ENCODE assay signal across 1 cellular context in genomic region chr7:151057038-151057736, GRCh38.
A peak's percentile ranks its signal among the peaks of the same experiment; 100 is the strongest.
TF ChIP-seq lines count a peak whose summit lies in the region.

No MANE protein-coding gene starts in this region.

TF ChIP-seq in HepG2, 621 proteins besides CTCF, POLR2A, EP300 and RAD21 (continued from another document):
- TF ChIP-seq MEF2D (CRISPR knock-in tag; IDR thresholded peaks at IDR 0.05) (0 out of 2 replicates have a peak, but pooled peaks have one; percentile 5), HMGXB4 (CRISPR knock-in tag; IDR thresholded peaks at IDR 0.05; ENCODE audit: borderline replicate concordance in 1 of 2, low read depth in 1 of 2) (0 out of 4 replicates have a peak, but pooled peaks of 1 of the 2 experiments have one; percentile 14), ZNF770 (CRISPR knock-in tag; IDR thresholded peaks at IDR 0.05) (no peak), SMAD1 (CRISPR knock-in tag; IDR thresholded peaks at IDR 0.05; ENCODE audit: borderline replicate concordance, low read depth) (0 out of 2 replicates have a peak, but pooled peaks have one; percentile 13), ZNF501 (CRISPR knock-in tag; IDR thresholded peaks at IDR 0.05) (no peak), ZNF550 (CRISPR knock-in tag; IDR thresholded peaks at IDR 0.05; ENCODE audit: borderline replicate concordance) (no peak), ZNF276 (CRISPR knock-in tag; IDR thresholded peaks at IDR 0.05; ENCODE audit: low read depth) (no peak), MYC (CRISPR knock-in tag; IDR thresholded peaks at IDR 0.05; ENCODE audit: borderline replicate concordance) (0 out of 2 replicates have a peak, but pooled peaks have one; percentile 1), ZNF83 (CRISPR knock-in tag; IDR thresholded peaks at IDR 0.05; ENCODE audit: borderline replicate concordance) (no peak), KDM5A (IDR thresholded peaks at IDR 0.05; ENCODE audit: borderline replicate concordance, low read length) (no peak; the same call in 1 of the 2 replicates)
TF ChIP-seq in HepG2: peak in this region for 10.
